In genomic region chr15:82365692-82366323, GRCh38 we compare ENCODE assay signal across 8 cellular contexts. TPM values are rescaled to one million over a fixed set of nuclear protein-coding genes. Genes with fewer than 3 reads are reported as not detected.
A peak's percentile ranks its signal among the peaks of the same experiment; 100 is the strongest.
DNase-seq lines count a peak whose midpoint lies in the region; ATAC-seq, FAIRE-seq and TF ChIP-seq lines count a peak whose summit lies in the region.
"Not testable (repeated sequence)": the region's sequence is repeated elsewhere in the genome, so short reads cannot be mapped to it uniquely, and the experiment has no call there.

No MANE protein-coding gene starts in this region.

- POLR2A ChIA-PET in AG04450 (lab: Yijun Ruan, JAX); HepG2 (lab: Yijun Ruan, JAX): not testable (repeated sequence)

- ATAC-seq in GM19023 (IDR thresholded peaks at IDR 0.05; ENCODE audit: unreplicated experiment) = peak; percentile 79
- ATAC-seq in HG02642 (IDR thresholded peaks at IDR 0.05; ENCODE audit: poor library complexity, unreplicated experiment) = peak; percentile 75
- peak; percentile 98 for ATAC-seq in HepG2

- not testable (repeated sequence) for DNase-seq in AG04450 (ENCODE audit: low read depth, low spot score); HepG2 (ENCODE audit: low spot score)
- DNase-seq in activated T-cell treated with anti-CD3 and anti-CD28 coated beads for 1 hour (ENCODE audit: low read depth) (peak; percentile 5), colonic mucosa (peak; percentile 41)
- peak; percentile 24 for DNase-seq in stimulated activated CD4-positive, alpha-beta T cell treated with anti-CD3 and anti-CD28 coated beads, Interleukin-2, amount 100 ng/mL, for 4 hours (ENCODE audit: low read depth)

- CTCF ChIA-PET in AG04450 (lab: Charles Lee); HepG2 (lab: Yijun Ruan, JAX; ENCODE audit: low intra/inter-chr PET ratio, low total read pairs): not testable (repeated sequence)

- not testable (repeated sequence) for H2AFZ ChIP-seq in OCI-LY3 (ENCODE audit: low read depth, low read length); HepG2 (ENCODE audit: low read length)

- in situ Hi-C loops in HepG2 (cut with HindIII; ENCODE audit: extremely low pct_ligation_motif_present, low pct_unique_long_range_greater_than_20kb) = not testable (repeated sequence)

- not testable (repeated sequence) for H3K9me3 ChIP-seq in AG04450 (ENCODE audit: control insufficient read depth, insufficient read depth, low read length); OCI-LY3 (ENCODE audit: insufficient read depth, low read length); colonic mucosa; HepG2 (ENCODE audit: low read length)

- not testable (repeated sequence) for H3K27ac ChIP-seq in AG04450 (ENCODE audit: low read depth, low read length); OCI-LY3 (ENCODE audit: low read length); colonic mucosa; HepG2 (ENCODE audit: extremely low read length, insufficient read depth, low read length)

- not testable (repeated sequence) for H3K4me2 ChIP-seq in OCI-LY3 (ENCODE audit: low read length); HepG2 (ENCODE audit: low read depth, low read length)

- H3K36me3 ChIP-seq in OCI-LY3 (replicated peaks; ENCODE audit: low read depth, low read length); colonic mucosa; HepG2 (replicated peaks in 1 of 2; ENCODE audit: control insufficient read depth in 1 of 2, insufficient read depth in 2 of 2, low read length in 2 of 2): not testable (repeated sequence)

- not testable (repeated sequence) for TF ChIP-seq POLR2A in HepG2 (IDR thresholded peaks at IDR 0.05; ENCODE audit: insufficient read depth in 1 of 2, low read depth in 2 of 2, low read length in 2 of 2)

- not testable (repeated sequence) for H3K4me1 ChIP-seq in OCI-LY3 (ENCODE audit: low read length); colonic mucosa; HepG2 (ENCODE audit: insufficient read depth, low read length)

- FAIRE-seq in HepG2 (lab: Jason Lieb, UNC) = not testable (repeated sequence)

- H3K27me3 ChIP-seq in AG04450 (ENCODE audit: control insufficient read depth, insufficient read depth, low read length); OCI-LY3 (ENCODE audit: low read depth, low read length); colonic mucosa; HepG2 (ENCODE audit: control insufficient read depth in 1 of 2, insufficient read depth in 2 of 2, low read length in 2 of 2): not testable (repeated sequence)

- 0% methylated on average over 3 of the region's 6 CpGs for WGBS in HepG2 (ENCODE audit: low lambda C conversion rate)

- BruUV-seq in HepG2 (replicated peaks; lab: Mats Ljungman, UMichigan) = not testable (repeated sequence)

- not testable (repeated sequence) for H3K4me3 ChIP-seq in AG04450 (ENCODE audit: low read depth, low read length); OCI-LY3 (ENCODE audit: low read length); colonic mucosa; HepG2 (replicated peaks in 1 of 3; ENCODE audit: insufficient read depth in 1 of 3, low read depth in 2 of 3, low read length in 3 of 3)

- TF ChIP-seq RAD21 in HepG2 (CRISPR knock-in tag; IDR thresholded peaks at IDR 0.05) = not testable (repeated sequence)

- peak; percentile 36 for TF ChIP-seq CTCF in AG04450 (IDR thresholded peaks at IDR 0.05; ENCODE audit: low read depth, low read length)
- TF ChIP-seq CTCF in OCI-LY3 (IDR thresholded peaks at IDR 0.05; ENCODE audit: low read depth, low read length) = 0 out of 2 replicates have a peak, but pooled peaks have one; percentile 7
- TF ChIP-seq CTCF in colonic mucosa (IDR thresholded peaks at IDR 0.05); HepG2 (CRISPR knock-in tag; IDR thresholded peaks at IDR 0.05): not testable (repeated sequence)

- not testable (repeated sequence) for H3K79me2 ChIP-seq in OCI-LY3 (ENCODE audit: low read length); HepG2 (ENCODE audit: insufficient read depth, low read length)

- H3K9ac ChIP-seq in OCI-LY3 (ENCODE audit: low read length); colonic mucosa (ENCODE audit: low read depth in 2 of 2, low read length in 2 of 2); HepG2 (ENCODE audit: insufficient read depth, low read depth, low read length): not testable (repeated sequence)

- H4K20me1 ChIP-seq in OCI-LY3 (ENCODE audit: insufficient read depth, low read length); HepG2 (ENCODE audit: insufficient read depth, low read length): not testable (repeated sequence)

- not testable (repeated sequence) for TF ChIP-seq EP300 in HepG2 (IDR thresholded peaks at IDR 0.05; ENCODE audit: low read depth in 2 of 2, low read length in 2 of 2); HepG2 (CRISPR knock-in tag; IDR thresholded peaks at IDR 0.05; ENCODE audit: borderline replicate concordance)

- intact Hi-C loops in colonic mucosa (cut with DNase I); HepG2 (cut with micrococcal nuclease; ENCODE audit: unreplicated experiment): not testable (repeated sequence)

TF ChIP-seq in HepG2, 621 proteins besides CTCF, POLR2A, EP300 and RAD21:
- peak; percentile 67 for TF ChIP-seq STAG1 (CRISPR knock-in tag; IDR thresholded peaks at IDR 0.05)

RNA-seq across cellular contexts. Expression of gene GOLGA6L10, which starts 16.5 kb away (rescaled TPM):
- 0.99 and 1.3 TPM in 2 replicates for polyA plus RNA-seq in AG04450 (2011; rRNA removed)
- 1.1 TPM in 1 of 2 replicates, not detected in the other for polyA minus RNA-seq in AG04450 (2011; rRNA and poly(A)+ RNA removed)
- total RNA-seq in colonic mucosa = 1 to 10 TPM; 1.4 to 1.8 TPM
- 0.87 and 1.5 TPM in 2 replicates for total RNA-seq in HepG2 (2016; rRNA removed; fragmentation: Illumina TruSeq; extraction: Trizol)
- total RNA-seq in HepG2 (2016; cell fraction: cytosol; rRNA removed; fragmentation: Illumina TruSeq; extraction: Trizol; ENCODE audit: low read depth) = 0.71 and 1.5 TPM in 2 replicates
- total RNA-seq in HepG2 (2016; cell fraction: insoluble cytoplasmic fraction; rRNA removed; fragmentation: Illumina TruSeq; extraction: Trizol) = 0.77 and 1.4 TPM in 2 replicates
- total RNA-seq in HepG2 (2016; cell fraction: membrane; rRNA removed; fragmentation: Illumina TruSeq; extraction: Trizol) = 0.62 and 1.2 TPM in 2 replicates
- total RNA-seq in HepG2 (2016; cell fraction: nucleus; rRNA removed; fragmentation: Illumina TruSeq; extraction: Trizol) = 2.7 and 4.3 TPM in 2 replicates
- 2.2 and 2.5 TPM in 2 replicates for polyA plus RNA-seq in HepG2 (2011; rRNA removed)
- polyA plus RNA-seq in HepG2 (2011; cell fraction: cytosol; rRNA removed) = 0.54 and 0.59 TPM in 2 replicates
- polyA plus RNA-seq in HepG2 (2011; cell fraction: nucleus; rRNA removed) = 4.1 and 4.5 TPM in 2 replicates
- 1.5 and 3.4 TPM in 2 replicates for polyA plus RNA-seq in HepG2 (2012)
- polyA plus RNA-seq in HepG2 (2016; cell fraction: cytosol; fragmentation: Illumina TruSeq; extraction: Trizol; ENCODE audit: low read depth) = 0.10 and 0.14 TPM in 2 replicates
- 0.74 and 0.91 TPM in 2 replicates for polyA plus RNA-seq in HepG2 (2016; cell fraction: insoluble cytoplasmic fraction; fragmentation: Illumina TruSeq; extraction: Trizol; ENCODE audit: low read depth)
- polyA plus RNA-seq in HepG2 (2016; cell fraction: membrane; fragmentation: Illumina TruSeq; extraction: Trizol; ENCODE audit: low read depth) = 0.39 and 0.42 TPM in 2 replicates
- 11.7 and 12.5 TPM in 2 replicates for polyA plus RNA-seq in HepG2 (2016; cell fraction: nucleus; fragmentation: Illumina TruSeq; extraction: Trizol; ENCODE audit: insufficient read depth, low read depth)
- 0.72 TPM in 1 of 2 replicates, not detected in the other for polyA minus RNA-seq in HepG2 (2011; rRNA and poly(A)+ RNA removed; ENCODE audit: low replicate concordance)
- 0.18 and 0.20 TPM in 2 replicates for polyA minus RNA-seq in HepG2 (2011; cell fraction: cytosol; rRNA and poly(A)+ RNA removed)
- polyA minus RNA-seq in HepG2 (2011; cell fraction: nucleus; rRNA and poly(A)+ RNA removed) = 2.5 and 3.7 TPM in 2 replicates
